Comparison of ENCODE assay signal across 1 cellular context in genomic region chr12:114638790-114639435, GRCh38.
A peak's percentile ranks its signal among the peaks of the same experiment; 100 is the strongest.
TF ChIP-seq lines count a peak whose summit lies in the region.

No MANE protein-coding gene starts in this region.

TF ChIP-seq in WTC11, 78 proteins besides CTCF, POLR2A, EP300 and RAD21 (continued from another document):
- no peak for TF ChIP-seq ZSCAN18 (CRISPR knock-in tag; IDR thresholded peaks at IDR 0.05)
- no peak for TF ChIP-seq E2F1 (CRISPR knock-in tag; IDR thresholded peaks at IDR 0.05)
- TF ChIP-seq USF1 (CRISPR knock-in tag; IDR thresholded peaks at IDR 0.05): no peak
- no peak for TF ChIP-seq CREB1 (CRISPR knock-in tag; IDR thresholded peaks at IDR 0.05)
- peak; percentile 40; the same call in 1 of the 2 replicates for TF ChIP-seq TEAD1 (CRISPR knock-in tag; IDR thresholded peaks at IDR 0.05)
- no peak for TF ChIP-seq E2F4 (CRISPR knock-in tag; IDR thresholded peaks at IDR 0.05; ENCODE audit: borderline replicate concordance, low read depth)
- TF ChIP-seq AFF4 (CRISPR knock-in tag; IDR thresholded peaks at IDR 0.05; ENCODE audit: borderline replicate concordance): no peak
- TF ChIP-seq, protein P1, sequence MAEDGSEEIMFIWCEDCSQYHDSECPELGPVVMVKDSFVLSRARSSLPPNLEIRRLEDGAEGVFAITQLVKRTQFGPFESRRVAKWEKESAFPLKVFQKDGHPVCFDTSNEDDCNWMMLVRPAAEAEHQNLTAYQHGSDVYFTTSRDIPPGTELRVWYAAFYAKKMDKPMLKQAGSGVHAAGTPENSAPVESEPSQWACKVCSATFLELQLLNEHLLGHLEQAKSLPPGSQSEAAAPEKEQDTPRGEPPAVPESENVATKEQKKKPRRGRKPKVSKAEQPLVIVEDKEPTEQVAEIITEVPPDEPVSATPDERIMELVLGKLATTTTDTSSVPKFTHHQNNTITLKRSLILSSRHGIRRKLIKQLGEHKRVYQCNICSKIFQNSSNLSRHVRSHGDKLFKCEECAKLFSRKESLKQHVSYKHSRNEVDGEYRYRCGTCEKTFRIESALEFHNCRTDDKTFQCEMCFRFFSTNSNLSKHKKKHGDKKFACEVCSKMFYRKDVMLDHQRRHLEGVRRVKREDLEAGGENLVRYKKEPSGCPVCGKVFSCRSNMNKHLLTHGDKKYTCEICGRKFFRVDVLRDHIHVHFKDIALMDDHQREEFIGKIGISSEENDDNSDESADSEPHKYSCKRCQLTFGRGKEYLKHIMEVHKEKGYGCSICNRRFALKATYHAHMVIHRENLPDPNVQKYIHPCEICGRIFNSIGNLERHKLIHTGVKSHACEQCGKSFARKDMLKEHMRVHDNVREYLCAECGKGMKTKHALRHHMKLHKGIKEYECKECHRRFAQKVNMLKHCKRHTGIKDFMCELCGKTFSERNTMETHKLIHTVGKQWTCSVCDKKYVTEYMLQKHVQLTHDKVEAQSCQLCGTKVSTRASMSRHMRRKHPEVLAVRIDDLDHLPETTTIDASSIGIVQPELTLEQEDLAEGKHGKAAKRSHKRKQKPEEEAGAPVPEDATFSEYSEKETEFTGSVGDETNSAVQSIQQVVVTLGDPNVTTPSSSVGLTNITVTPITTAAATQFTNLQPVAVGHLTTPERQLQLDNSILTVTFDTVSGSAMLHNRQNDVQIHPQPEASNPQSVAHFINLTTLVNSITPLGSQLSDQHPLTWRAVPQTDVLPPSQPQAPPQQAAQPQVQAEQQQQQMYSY (CRISPR knock-in tag; IDR thresholded peaks at IDR 0.05): no peak
- TF ChIP-seq, protein P2, sequence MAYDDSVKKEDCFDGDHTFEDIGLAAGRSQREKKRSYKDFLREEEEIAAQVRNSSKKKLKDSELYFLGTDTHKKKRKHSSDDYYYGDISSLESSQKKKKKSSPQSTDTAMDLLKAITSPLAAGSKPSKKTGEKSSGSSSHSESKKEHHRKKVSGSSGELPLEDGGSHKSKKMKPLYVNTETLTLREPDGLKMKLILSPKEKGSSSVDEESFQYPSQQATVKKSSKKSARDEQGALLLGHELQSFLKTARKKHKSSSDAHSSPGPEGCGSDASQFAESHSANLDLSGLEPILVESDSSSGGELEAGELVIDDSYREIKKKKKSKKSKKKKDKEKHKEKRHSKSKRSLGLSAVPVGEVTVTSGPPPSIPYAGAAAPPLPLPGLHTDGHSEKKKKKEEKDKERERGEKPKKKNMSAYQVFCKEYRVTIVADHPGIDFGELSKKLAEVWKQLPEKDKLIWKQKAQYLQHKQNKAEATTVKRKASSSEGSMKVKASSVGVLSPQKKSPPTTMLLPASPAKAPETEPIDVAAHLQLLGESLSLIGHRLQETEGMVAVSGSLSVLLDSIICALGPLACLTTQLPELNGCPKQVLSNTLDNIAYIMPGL (CRISPR knock-in tag; IDR thresholded peaks at IDR 0.05): no peak
- TF ChIP-seq GABPB1 (CRISPR knock-in tag; IDR thresholded peaks at IDR 0.05): no peak
- TF ChIP-seq, protein P3, sequence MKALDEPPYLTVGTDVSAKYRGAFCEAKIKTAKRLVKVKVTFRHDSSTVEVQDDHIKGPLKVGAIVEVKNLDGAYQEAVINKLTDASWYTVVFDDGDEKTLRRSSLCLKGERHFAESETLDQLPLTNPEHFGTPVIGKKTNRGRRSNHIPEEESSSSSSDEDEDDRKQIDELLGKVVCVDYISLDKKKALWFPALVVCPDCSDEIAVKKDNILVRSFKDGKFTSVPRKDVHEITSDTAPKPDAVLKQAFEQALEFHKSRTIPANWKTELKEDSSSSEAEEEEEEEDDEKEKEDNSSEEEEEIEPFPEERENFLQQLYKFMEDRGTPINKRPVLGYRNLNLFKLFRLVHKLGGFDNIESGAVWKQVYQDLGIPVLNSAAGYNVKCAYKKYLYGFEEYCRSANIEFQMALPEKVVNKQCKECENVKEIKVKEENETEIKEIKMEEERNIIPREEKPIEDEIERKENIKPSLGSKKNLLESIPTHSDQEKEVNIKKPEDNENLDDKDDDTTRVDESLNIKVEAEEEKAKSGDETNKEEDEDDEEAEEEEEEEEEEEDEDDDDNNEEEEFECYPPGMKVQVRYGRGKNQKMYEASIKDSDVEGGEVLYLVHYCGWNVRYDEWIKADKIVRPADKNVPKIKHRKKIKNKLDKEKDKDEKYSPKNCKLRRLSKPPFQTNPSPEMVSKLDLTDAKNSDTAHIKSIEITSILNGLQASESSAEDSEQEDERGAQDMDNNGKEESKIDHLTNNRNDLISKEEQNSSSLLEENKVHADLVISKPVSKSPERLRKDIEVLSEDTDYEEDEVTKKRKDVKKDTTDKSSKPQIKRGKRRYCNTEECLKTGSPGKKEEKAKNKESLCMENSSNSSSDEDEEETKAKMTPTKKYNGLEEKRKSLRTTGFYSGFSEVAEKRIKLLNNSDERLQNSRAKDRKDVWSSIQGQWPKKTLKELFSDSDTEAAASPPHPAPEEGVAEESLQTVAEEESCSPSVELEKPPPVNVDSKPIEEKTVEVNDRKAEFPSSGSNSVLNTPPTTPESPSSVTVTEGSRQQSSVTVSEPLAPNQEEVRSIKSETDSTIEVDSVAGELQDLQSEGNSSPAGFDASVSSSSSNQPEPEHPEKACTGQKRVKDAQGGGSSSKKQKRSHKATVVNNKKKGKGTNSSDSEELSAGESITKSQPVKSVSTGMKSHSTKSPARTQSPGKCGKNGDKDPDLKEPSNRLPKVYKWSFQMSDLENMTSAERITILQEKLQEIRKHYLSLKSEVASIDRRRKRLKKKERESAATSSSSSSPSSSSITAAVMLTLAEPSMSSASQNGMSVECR (CRISPR knock-in tag; IDR thresholded peaks at IDR 0.05; ENCODE audit: borderline replicate concordance): no peak
- TF ChIP-seq ZNF138 (CRISPR knock-in tag; conservative IDR thresholded peaks at IDR 0.05): no peak
- TF ChIP-seq, protein P4, sequence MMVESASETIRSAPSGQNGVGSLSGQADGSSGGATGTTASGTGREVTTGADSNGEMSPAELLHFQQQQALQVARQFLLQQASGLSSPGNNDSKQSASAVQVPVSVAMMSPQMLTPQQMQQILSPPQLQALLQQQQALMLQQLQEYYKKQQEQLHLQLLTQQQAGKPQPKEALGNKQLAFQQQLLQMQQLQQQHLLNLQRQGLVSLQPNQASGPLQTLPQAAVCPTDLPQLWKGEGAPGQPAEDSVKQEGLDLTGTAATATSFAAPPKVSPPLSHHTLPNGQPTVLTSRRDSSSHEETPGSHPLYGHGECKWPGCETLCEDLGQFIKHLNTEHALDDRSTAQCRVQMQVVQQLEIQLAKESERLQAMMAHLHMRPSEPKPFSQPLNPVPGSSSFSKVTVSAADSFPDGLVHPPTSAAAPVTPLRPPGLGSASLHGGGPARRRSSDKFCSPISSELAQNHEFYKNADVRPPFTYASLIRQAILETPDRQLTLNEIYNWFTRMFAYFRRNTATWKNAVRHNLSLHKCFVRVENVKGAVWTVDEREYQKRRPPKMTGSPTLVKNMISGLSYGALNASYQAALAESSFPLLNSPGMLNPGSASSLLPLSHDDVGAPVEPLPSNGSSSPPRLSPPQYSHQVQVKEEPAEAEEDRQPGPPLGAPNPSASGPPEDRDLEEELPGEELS (CRISPR knock-in tag; IDR thresholded peaks at IDR 0.05): peak; percentile 25; the same call in 1 of the 2 replicates
- TF ChIP-seq ERG (CRISPR knock-in tag; IDR thresholded peaks at IDR 0.05): no peak
- no peak for TF ChIP-seq FOXK1 (CRISPR knock-in tag; IDR thresholded peaks at IDR 0.05)
- no peak for TF ChIP-seq OVOL2 (CRISPR knock-in tag; IDR thresholded peaks at IDR 0.05; ENCODE audit: borderline replicate concordance)
- no peak for TF ChIP-seq ZNF121 (CRISPR knock-in tag; IDR thresholded peaks at IDR 0.05)
- TF ChIP-seq NR1H2 (CRISPR knock-in tag; IDR thresholded peaks at IDR 0.05): no peak
- peak; percentile 95 for TF ChIP-seq GTF2I (CRISPR knock-in tag; conservative IDR thresholded peaks at IDR 0.05)
- no peak for TF ChIP-seq SMAD4 (CRISPR knock-in tag; IDR thresholded peaks at IDR 0.05)
- TF ChIP-seq SP1 (CRISPR knock-in tag; conservative IDR thresholded peaks at IDR 0.05): no peak
